10 cellular contexts compared by ENCODE assay signal in genomic region chr9:99216073-99216472, GRCh38.
"Had no signal": no experiment of that assay in that cellular context is flagged by ENCODE, and none has a peak within 500 bp of the region (broad histone marks: within the 10 kb centered on the region; RNA-seq: fewer than 3 reads in every experiment).

No MANE protein-coding gene starts in this region.

- ATAC-seq: HCT116, HepG2 had no signal

- H3K4me2 ChIP-seq: KMS-11 had no signal

- H3K9ac ChIP-seq: GM23248, KMS-11 had no signal

- DNase-seq: GM23248, GOT3, H7, HFFc6, KBM-7 had no signal

- H3K9me3 ChIP-seq: HAP-1 had no signal

- H2AFZ ChIP-seq: GM23248 had no signal

- H3K4me3 ChIP-seq: GM23248, HAP-1 had no signal

- FAIRE-seq: HepG2 had no signal

- H3K27ac ChIP-seq: GM23248, HL-60, KMS-11 had no signal
